8 cellular contexts compared by ENCODE assay signal in genomic region chr1:61724721-61725694, GRCh38. TPM values are rescaled to one million over a fixed set of nuclear protein-coding genes. Genes with fewer than 3 reads are reported as not detected.
DNase-seq lines count a peak whose midpoint lies in the region; ATAC-seq and TF ChIP-seq lines count a peak whose summit lies in the region.

Gene TM2D1 (minus strand): TSS chr1:61725141. CDS start chr1:61725120, 21 bp downstream.

- peaks cover 40% of the 10 kb centered on the region for H3K79me2 ChIP-seq in osteoblast (ENCODE audit: insufficient read depth, low read length)

- H3K4me1 ChIP-seq in osteoblast (ENCODE audit: insufficient read depth, low read length) (peaks cover 10% of the 10 kb centered on the region), thoracic aorta (ENCODE audit: control insufficient read depth in 1 of 2, low read depth in 2 of 2) (peaks cover 16 to 40% of the 10 kb centered on the region in 2 donors)

- DNase-seq in GM06990 (ENCODE audit: extremely low read depth, insufficient read length) (peak; percentile 90), NCI-H1048 (lab: John Stamatoyannopoulos, UW) (peak; percentile 68), glutamatergic neuron (peak; percentile 90), osteoblast (ENCODE audit: insufficient read length, low spot score, missing footprints) (peak; percentile 94), thoracic aorta (ENCODE audit: low spot score) (peak; percentile 50)
- DNase-seq in activated naive CD4-positive, alpha-beta T cell treated with anti-CD3 and anti-CD28 coated beads, Interleukin-2, amount 50 U/mL, for 72 hours (ENCODE audit: low spot score in 2 of 2), result peak; percentile 84 to 92

- peaks cover 2% of the 10 kb centered on the region for H3K4me1 Mint-ChIP-seq in glutamatergic neuron (ENCODE audit: low read depth, unreplicated experiment)

- H3K36me3 ChIP-seq in GM06990 (ENCODE audit: control insufficient read depth, insufficient read depth, low read length), result peaks cover 2% of the 10 kb centered on the region
- H3K36me3 ChIP-seq in osteoblast (ENCODE audit: insufficient read depth, low read length), result peaks cover 3% of the 10 kb centered on the region
- peaks cover 3% of the 10 kb centered on the region for H3K36me3 ChIP-seq in thoracic aorta

- H3K4me3 ChIP-seq in GM06990 (replicated peaks; ENCODE audit: low read depth, low read length), result peak within 1 kb of the TSS; percentile 100
- peak within 1 kb of the TSS; percentile 92 for H3K4me3 ChIP-seq in osteoblast (ENCODE audit: insufficient read depth, low read length)
- H3K4me3 ChIP-seq in thoracic aorta, result peak within 1 kb of the TSS; percentile 87

- H2AFZ ChIP-seq in osteoblast (ENCODE audit: low read length), result peak within 1 kb of the TSS; percentile 96

- H3K27me3 ChIP-seq in GM06990 (replicated peaks; ENCODE audit: control insufficient read depth, insufficient read depth, low read length) (no peaks in the 10 kb centered on the region), osteoblast (ENCODE audit: insufficient read depth, low read length) (no peaks in the 10 kb centered on the region), thoracic aorta (replicated peaks; ENCODE audit: insufficient read depth) (no peaks in the 10 kb centered on the region)

- peaks cover 9% of the 10 kb centered on the region for H3K27me3 Mint-ChIP-seq in glutamatergic neuron (ENCODE audit: unreplicated experiment)

- peak within 1 kb of the TSS; percentile 92 for H3K4me2 ChIP-seq in osteoblast (ENCODE audit: insufficient read depth, low read length)

- no peaks in the 10 kb centered on the region for H3K9me3 ChIP-seq in osteoblast (ENCODE audit: low read depth, low read length)
- H3K9me3 ChIP-seq in thoracic aorta, result no peaks in the 10 kb centered on the region

- no peak for TF ChIP-seq CTCF in GM06990 (IDR thresholded peaks at IDR 0.05; ENCODE audit: insufficient read depth, low read length, poor library complexity, severe bottlenecking)
- TF ChIP-seq CTCF in glutamatergic neuron (IDR thresholded peaks at IDR 0.05; ENCODE audit: partially characterized antibody, unreplicated experiment), result no peak
- no peak for TF ChIP-seq CTCF in osteoblast (IDR thresholded peaks at IDR 0.05; ENCODE audit: extremely low read depth, low read depth, low read length)
- TF ChIP-seq CTCF in thoracic aorta (IDR thresholded peaks at IDR 0.05), result no peak

- peak within 1 kb of the TSS; percentile 95 for H3K4me3 Mint-ChIP-seq in glutamatergic neuron (ENCODE audit: unreplicated experiment)

- peak within 1 kb of the TSS; percentile 100 for H3K27ac Mint-ChIP-seq in activated naive CD4-positive, alpha-beta T cell treated with anti-CD3 and anti-CD28 coated beads, Interleukin-2, amount 50 U/mL, for 72 hours
- H3K27ac Mint-ChIP-seq in glutamatergic neuron (ENCODE audit: unreplicated experiment), result peak within 1 kb of the TSS; percentile 95

- H3K27ac ChIP-seq in osteoblast (ENCODE audit: low read depth, low read length) (peak within 1 kb of the TSS; percentile 94), thoracic aorta (peak within 1 kb of the TSS; percentile 89 to 93)

- ATAC-seq in HG02571 (IDR thresholded peaks at IDR 0.05; ENCODE audit: unreplicated experiment), result peak; percentile 99
- peak; percentile 100 for ATAC-seq in SK-N-SH treated with all-trans-retinoic acid at 6 μM for 48 hours
- peak; percentile 95 to 96 for ATAC-seq in activated naive CD4-positive, alpha-beta T cell treated with anti-CD3 and anti-CD28 coated beads, Interleukin-2, amount 50 U/mL, for 72 hours
- peak; percentile 96 for ATAC-seq in thoracic aorta (ENCODE audit: insufficient number of reproducible peaks, low FRiP score, low read depth)

- no peaks in the 10 kb centered on the region for H3K9me3 Mint-ChIP-seq in activated naive CD4-positive, alpha-beta T cell treated with anti-CD3 and anti-CD28 coated beads, Interleukin-2, amount 50 U/mL, for 72 hours
- peaks cover 10% of the 10 kb centered on the region for H3K9me3 Mint-ChIP-seq in glutamatergic neuron (ENCODE audit: unreplicated experiment)

- peaks cover 15 to 16% of the 10 kb centered on the region in 2 donors for H3K36me3 Mint-ChIP-seq in activated naive CD4-positive, alpha-beta T cell treated with anti-CD3 and anti-CD28 coated beads, Interleukin-2, amount 50 U/mL, for 72 hours
- H3K36me3 Mint-ChIP-seq in glutamatergic neuron (ENCODE audit: unreplicated experiment), result no peaks in the 10 kb centered on the region

- no peaks in the 10 kb centered on the region for H4K20me1 ChIP-seq in osteoblast (ENCODE audit: insufficient read depth, low read length)

TF ChIP-seq in SK-N-SH treated with all-trans-retinoic acid at 6 μM for 48 hours, 23 proteins besides CTCF, POLR2A, EP300 and RAD21 (continues in another document):
- peak; percentile 84 for TF ChIP-seq ISL1 (CRISPR knock-in tag; IDR thresholded peaks at IDR 0.05)
- TF ChIP-seq ZNF8 (CRISPR knock-in tag; IDR thresholded peaks at IDR 0.05), result no peak
- TF ChIP-seq CREB5 (CRISPR knock-in tag; IDR thresholded peaks at IDR 0.05; ENCODE audit: low read depth), result peak; percentile 68; the same call in 1 of the 2 replicates
- no peak for TF ChIP-seq ZC3H10 (CRISPR knock-in tag; IDR thresholded peaks at IDR 0.05)
- no peak for TF ChIP-seq RARB (CRISPR knock-in tag; IDR thresholded peaks at IDR 0.05)
- no peak for TF ChIP-seq TOX (CRISPR knock-in tag; IDR thresholded peaks at IDR 0.05; ENCODE audit: borderline replicate concordance)
- no peak for TF ChIP-seq ZNF565 (CRISPR knock-in tag; conservative IDR thresholded peaks at IDR 0.05; ENCODE audit: low read depth)
- TF ChIP-seq GLIS3 (CRISPR knock-in tag; IDR thresholded peaks at IDR 0.05), result 0 out of 2 replicates have a peak, but pooled peaks have one; percentile 60
- TF ChIP-seq ZFP3 (CRISPR knock-in tag; IDR thresholded peaks at IDR 0.05), result peak; percentile 31; the same call in 1 of the 2 replicates
- no peak; the same call in 1 of the 2 replicates for TF ChIP-seq POU6F1 (CRISPR knock-in tag; IDR thresholded peaks at IDR 0.05; ENCODE audit: borderline replicate concordance, low read depth)
- TF ChIP-seq PPARA (CRISPR knock-in tag; IDR thresholded peaks at IDR 0.05; ENCODE audit: borderline replicate concordance), result no peak
- no peak for TF ChIP-seq ESRRG (CRISPR knock-in tag; IDR thresholded peaks at IDR 0.05)
- no peak for TF ChIP-seq BACH2 (CRISPR knock-in tag; IDR thresholded peaks at IDR 0.05; ENCODE audit: borderline replicate concordance)
- no peak for TF ChIP-seq CSDC2 (CRISPR knock-in tag; IDR thresholded peaks at IDR 0.05)
- TF ChIP-seq TCF4 (CRISPR knock-in tag; IDR thresholded peaks at IDR 0.05; ENCODE audit: borderline replicate concordance), result no peak
- peak; percentile 77; the same call in 1 of the 2 replicates for TF ChIP-seq SNAI2 (CRISPR knock-in tag; IDR thresholded peaks at IDR 0.05)
- no peak for TF ChIP-seq ARNTL (CRISPR knock-in tag; IDR thresholded peaks at IDR 0.05; ENCODE audit: borderline replicate concordance, low read depth)
- TF ChIP-seq TSHZ2 (CRISPR knock-in tag; IDR thresholded peaks at IDR 0.05), result no peak

RNA-seq across cellular contexts. Expression of gene TM2D1, which starts in this region (rescaled TPM):
- 10 to 100 TPM; 33.9 to 39.2 TPM for total RNA-seq in activated naive CD4-positive, alpha-beta T cell treated with anti-CD3 and anti-CD28 coated beads, Interleukin-2, amount 50 U/mL, for 72 hours
- total RNA-seq in glutamatergic neuron (ENCODE audit: unreplicated experiment), result 21.1 TPM
- 40.2 and 42.1 TPM in 2 replicates for total RNA-seq in osteoblast
- total RNA-seq in thoracic aorta, result 100 to 1,000 TPM in 1 of 2 donors, 10 to 100 TPM in 1; 93.7 to 114 TPM

Comparison
In these comparisons a context has a peak if more than half of its experiments do, and no peak if none do; other contexts are left out.
1. Peak in every context shown above with its lines: DNase-seq, ATAC-seq, H3K4me3 ChIP-seq and H3K27ac ChIP-seq.